34 cellular contexts compared by ENCODE assay signal in genomic region chr7:22060863-22061262, GRCh38.
"Had no signal": no experiment of that assay in that cellular context is flagged by ENCODE, and none has a peak within 500 bp of the region (broad histone marks: within the 10 kb centered on the region; RNA-seq: fewer than 3 reads in every experiment).

No MANE protein-coding gene starts in this region.

- H3K36me3 ChIP-seq: MG63 had no signal

- H3K27me3 ChIP-seq: MG63 had no signal

- H3K9me3 ChIP-seq: MG63 had no signal

- H3K4me3 ChIP-seq: MG63 had no signal

- DNase-seq: Kasumi-1, MM.1S, MV-4-11, NCI-H1092, NCI-H1092 treated with DMSO at 0.1 percent for 48 hours, NCI-H1105, NCI-H1105 treated with DMSO at 0.1 percent for 48 hours, NCI-H1417, NCI-H1417 treated with DMSO at 0.1 percent for 48 hours, NCI-H1436, NCI-H1436 treated with DMSO at 0.1 percent for 48 hours, NCI-H146, NCI-H1694, NCI-H1694 treated with DMSO at 0.1 percent for 48 hours, NCI-H187, NCI-H187 treated with DMSO at 0.1 percent for 48 hours, NCI-H1930, NCI-H2029, NCI-H2029 treated with DMSO at 0.1 percent for 48 hours, NCI-H2081, NCI-H2081 treated with DMSO at 0.1 percent for 48 hours, NCI-H2107, NCI-H2171, NCI-H2171 treated with DMSO at 0.1 percent for 48 hours, NCI-H2227 treated with DMSO at 0.1 percent for 48 hours, NCI-H226, NCI-H345, NCI-H446, NCI-H446 treated with DMSO at 0.1 percent for 48 hours, NCI-H510A, NCI-H510A treated with DMSO at 0.1 percent for 48 hours, NCI-H524, NCI-H524 treated with DMSO at 0.1 percent for 48 hours had no signal
